In genomic region chr19:5495792-5496191, GRCh38 we compare ENCODE assay signal across 9 cellular contexts. TPM values are rescaled to one million over a fixed set of nuclear protein-coding genes. Genes with fewer than 3 reads are reported as not detected.
"Had no signal": no experiment of that assay in that cellular context is flagged by ENCODE, and none has a peak within 500 bp of the region (broad histone marks: within the 10 kb centered on the region; RNA-seq: fewer than 3 reads in every experiment).

No MANE protein-coding gene starts in this region.

- H3K4me2 ChIP-seq: GM23338, KMS-11 had no signal

- H3K4me3 ChIP-seq: GM23338 had no signal

- H2AFZ ChIP-seq: GM23338 had no signal

- DNase-seq: H9, HCEC 1CT, HFFc6, IMR-90, Karpas-422, KBM-7 had no signal

- H3K27ac ChIP-seq: KMS-11 had no signal

- H3K9ac ChIP-seq: KMS-11 had no signal

- ATAC-seq: GM23338 had no signal

RNA-seq across cellular contexts. Expression of gene ZNRF4, which starts 40.6 kb away (rescaled TPM):
- polyA plus RNA-seq: GM23338, H1, IMR-90 had no signal
